Comparison of ENCODE assay signal across 8 cellular contexts in the genomic region with DNA sequence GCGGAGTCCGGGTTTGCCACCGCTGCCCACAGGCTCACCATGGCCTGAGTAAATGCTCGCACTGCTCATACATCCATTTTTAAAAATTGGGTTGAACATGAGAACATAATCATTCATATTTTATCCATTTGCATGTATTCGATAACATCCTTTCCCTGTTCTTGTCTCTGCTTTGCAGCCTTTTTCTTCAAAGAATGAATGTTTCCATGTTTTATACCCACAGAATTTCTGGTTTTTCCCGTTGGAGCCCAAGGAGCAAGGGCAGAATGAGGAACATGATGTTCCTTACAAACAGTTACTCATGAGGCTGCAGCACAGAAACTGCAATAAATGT.
DNase-seq lines count a peak whose midpoint lies in the region; ATAC-seq and TF ChIP-seq lines count a peak whose summit lies in the region.

No MANE protein-coding gene starts in this region.

- no peak overlapping the region for H2BK12ac ChIP-seq in mesenchymal stem cell (ENCODE audit: low read length in 2 of 2)

- no peak overlapping the region for H3K23ac ChIP-seq in mesenchymal stem cell (ENCODE audit: low read length in 2 of 2)

- H3K4me1 Mint-ChIP-seq in stimulated activated naive CD8-positive, alpha-beta T cell treated with anti-CD3 and anti-CD28 coated beads, Interleukin-15, Interleukin-2, amounts not matched to agents 100 ng/mL and 50 ng/mL, for 24 hours (ENCODE audit: low read depth), result peaks cover 4% of the 10 kb centered on the region
- peaks cover 17% of the 10 kb centered on the region for H3K4me1 Mint-ChIP-seq in stimulated activated naive CD8-positive, alpha-beta T cell treated with anti-CD3 and anti-CD28 coated beads, Interleukin-15, amount 100 ng/mL, for 72 hours
- peaks cover 16% of the 10 kb centered on the region for H3K4me1 Mint-ChIP-seq in activated B cell treated with CpG ODN at 0.5 μM for 24 hours
- H3K4me1 Mint-ChIP-seq in activated CD8-positive, alpha-beta memory T cell treated with anti-CD3 and anti-CD28 coated beads, Interleukin-2, amount 10 ng/mL, durations not matched to agents 7 days and 5 days, result peaks cover 4% of the 10 kb centered on the region

- H3K27ac ChIP-seq in mesenchymal stem cell (ENCODE audit: low read length, poor library complexity, severe bottlenecking) (no peak overlapping the region), vagina (no peak overlapping the region), sigmoid colon (no peak overlapping the region)

- peaks cover 24% of the 10 kb centered on the region for H3K27me3 Mint-ChIP-seq in stimulated activated naive CD8-positive, alpha-beta T cell treated with anti-CD3 and anti-CD28 coated beads, Interleukin-15, Interleukin-2, amounts not matched to agents 100 ng/mL and 50 ng/mL, for 24 hours
- H3K27me3 Mint-ChIP-seq in stimulated activated naive CD8-positive, alpha-beta T cell treated with anti-CD3 and anti-CD28 coated beads, Interleukin-15, amount 100 ng/mL, for 72 hours, result peaks cover 63% of the 10 kb centered on the region
- H3K27me3 Mint-ChIP-seq in activated B cell treated with CpG ODN at 0.5 μM for 24 hours, result peaks cover 12% of the 10 kb centered on the region
- peaks cover 33% of the 10 kb centered on the region for H3K27me3 Mint-ChIP-seq in activated CD8-positive, alpha-beta memory T cell treated with anti-CD3 and anti-CD28 coated beads, Interleukin-2, amount 10 ng/mL, durations not matched to agents 7 days and 5 days

- H3K27ac Mint-ChIP-seq in stimulated activated naive CD8-positive, alpha-beta T cell treated with anti-CD3 and anti-CD28 coated beads, Interleukin-15, Interleukin-2, amounts not matched to agents 100 ng/mL and 50 ng/mL, for 24 hours, result no peak overlapping the region
- no peak overlapping the region for H3K27ac Mint-ChIP-seq in stimulated activated naive CD8-positive, alpha-beta T cell treated with anti-CD3 and anti-CD28 coated beads, Interleukin-15, amount 100 ng/mL, for 72 hours
- H3K27ac Mint-ChIP-seq in activated B cell treated with CpG ODN at 0.5 μM for 24 hours, result no peak overlapping the region
- no peak overlapping the region for H3K27ac Mint-ChIP-seq in activated CD8-positive, alpha-beta memory T cell treated with anti-CD3 and anti-CD28 coated beads, Interleukin-2, amount 10 ng/mL, durations not matched to agents 7 days and 5 days

- H2BK120ac ChIP-seq in mesenchymal stem cell (ENCODE audit: low read depth, low read length), result no peak overlapping the region

- H3K9me3 Mint-ChIP-seq in stimulated activated naive CD8-positive, alpha-beta T cell treated with anti-CD3 and anti-CD28 coated beads, Interleukin-15, Interleukin-2, amounts not matched to agents 100 ng/mL and 50 ng/mL, for 24 hours, result no peaks in the 10 kb centered on the region
- H3K9me3 Mint-ChIP-seq in stimulated activated naive CD8-positive, alpha-beta T cell treated with anti-CD3 and anti-CD28 coated beads, Interleukin-15, amount 100 ng/mL, for 72 hours, result no peaks in the 10 kb centered on the region
- no peaks in the 10 kb centered on the region for H3K9me3 Mint-ChIP-seq in activated B cell treated with CpG ODN at 0.5 μM for 24 hours
- no peaks in the 10 kb centered on the region for H3K9me3 Mint-ChIP-seq in activated CD8-positive, alpha-beta memory T cell treated with anti-CD3 and anti-CD28 coated beads, Interleukin-2, amount 10 ng/mL, durations not matched to agents 7 days and 5 days (ENCODE audit: low read depth)

- WGBS in mesenchymal stem cell, result 30% methylated on average over 3 of the region's 6 CpGs
- 1 to 3% methylated on average over 6 of the region's 6 CpGs for WGBS in sigmoid colon, 2 donors

- H2BK5ac ChIP-seq in mesenchymal stem cell (ENCODE audit: low read depth, low read length, poor library complexity, severe bottlenecking), result no peak overlapping the region

- no peak overlapping the region for H2BK15ac ChIP-seq in mesenchymal stem cell (ENCODE audit: low read depth, poor library complexity, severe bottlenecking)

- no peak overlapping the region for H4K91ac ChIP-seq in mesenchymal stem cell (ENCODE audit: low read length)

- H3K4me3 ChIP-seq in mesenchymal stem cell (ENCODE audit: insufficient read depth in 1 of 2, low read depth in 1 of 2, low read length in 2 of 2) (no peak overlapping the region), vagina (peak overlapping the region; percentile 40 to 41), sigmoid colon (peak overlapping the region in 1 of 4 donors; percentile 38)

- no peak overlapping the region for H2AK5ac ChIP-seq in mesenchymal stem cell (ENCODE audit: low read length, severe bottlenecking)

- no peak for TF ChIP-seq POLR2A in vagina (IDR thresholded peaks at IDR 0.05)
- TF ChIP-seq POLR2A in sigmoid colon (IDR thresholded peaks at IDR 0.05), result no peak

- H3K18ac ChIP-seq in mesenchymal stem cell (ENCODE audit: low read depth in 1 of 2, low read length in 2 of 2), result no peak overlapping the region

- no peak for TF ChIP-seq EP300 in sigmoid colon (IDR thresholded peaks at IDR 0.05)

- H3K14ac ChIP-seq in mesenchymal stem cell (ENCODE audit: low read length in 2 of 2), result no peak overlapping the region

- CTCF ChIA-PET in activated B cell treated with CpG ODN at 0.5 μM for 24 hours (lab: Charles Lee), result interaction anchor here (1.2 to 4.0 kb wide), 7 partner anchors 9 to 520 kb away, joined by 4 to 42 read pairs (median 18); a partner anchor contains a TSS
- CTCF ChIA-PET in activated CD8-positive, alpha-beta memory T cell treated with anti-CD3 and anti-CD28 coated beads, Interleukin-2, amount 10 ng/mL, durations not matched to agents 7 days and 5 days (lab: Charles Lee), result interaction anchor here (0.8 to 3.4 kb wide), 10 partner anchors 8 to 520 kb away, joined by 3 to 53 read pairs (median 10); a partner anchor contains a TSS

- peak overlapping the region; percentile 9 for H3K9ac ChIP-seq in mesenchymal stem cell (ENCODE audit: low read length)

- POLR2A ChIA-PET in activated B cell treated with CpG ODN at 0.5 μM for 24 hours (lab: Charles Lee), result interaction anchor here (2.0 kb wide), 1 partner anchor 8 kb away, joined by 12 read pairs; no protein-coding TSS in a partner anchor

- no peak for DNase-seq in stimulated activated naive CD8-positive, alpha-beta T cell treated with anti-CD3 and anti-CD28 coated beads, Interleukin-15, amount 100 ng/mL, for 72 hours
- DNase-seq in activated B cell treated with CpG ODN at 0.5 μM for 24 hours, result no peak
- no peak for DNase-seq in mesenchymal stem cell
- DNase-seq in vagina (ENCODE audit: extremely low spot score in 2 of 2), result no peak
- no peak for DNase-seq in sigmoid colon
- DNase-seq in activated CD8-positive, alpha-beta memory T cell treated with anti-CD3 and anti-CD28 coated beads, Interleukin-2, amount 10 ng/mL, durations not matched to agents 7 days and 5 days, result no peak

- H3K27me3 ChIP-seq in mesenchymal stem cell (ENCODE audit: control insufficient read depth in 1 of 2, insufficient read depth in 1 of 2, low read length in 2 of 2) (no peaks in the 10 kb centered on the region), vagina (no peaks in the 10 kb centered on the region), sigmoid colon (peaks cover 0 to 10% (median 0%) of the 10 kb centered on the region in 3 donors)

- H2AFZ ChIP-seq in mesenchymal stem cell (ENCODE audit: low read depth, low read length), result no peak overlapping the region

- no peaks in the 10 kb centered on the region for H3K9me3 ChIP-seq in mesenchymal stem cell (ENCODE audit: control insufficient read depth, low read length)
- H3K9me3 ChIP-seq in vagina, result no peaks in the 10 kb centered on the region
- no peaks in the 10 kb centered on the region for H3K9me3 ChIP-seq in sigmoid colon

- H3K79me1 ChIP-seq in mesenchymal stem cell (replicated peaks; ENCODE audit: low read length, poor library complexity, severe bottlenecking), result peaks cover under 1% of the 10 kb centered on the region

- H3K36me3 Mint-ChIP-seq in stimulated activated naive CD8-positive, alpha-beta T cell treated with anti-CD3 and anti-CD28 coated beads, Interleukin-15, Interleukin-2, amounts not matched to agents 100 ng/mL and 50 ng/mL, for 24 hours (ENCODE audit: low read depth), result no peaks in the 10 kb centered on the region
- no peaks in the 10 kb centered on the region for H3K36me3 Mint-ChIP-seq in activated B cell treated with CpG ODN at 0.5 μM for 24 hours (ENCODE audit: low read depth)
- H3K36me3 Mint-ChIP-seq in activated CD8-positive, alpha-beta memory T cell treated with anti-CD3 and anti-CD28 coated beads, Interleukin-2, amount 10 ng/mL, durations not matched to agents 7 days and 5 days, result no peaks in the 10 kb centered on the region

- no peak for TF ChIP-seq CTCF in activated B cell treated with CpG ODN at 0.5 μM for 24 hours (IDR thresholded peaks at IDR 0.05)
- peak in 1 of 3 experiments; percentile 8 for TF ChIP-seq CTCF in vagina (IDR thresholded peaks at IDR 0.05)
- TF ChIP-seq CTCF in sigmoid colon (IDR thresholded peaks at IDR 0.05), result peak in 1 of 4 experiments; percentile 33

- H4K8ac ChIP-seq in mesenchymal stem cell (ENCODE audit: low read length), result no peak overlapping the region

- H3K4me1 ChIP-seq in mesenchymal stem cell (ENCODE audit: control insufficient read depth, insufficient read depth, low read depth, low read length), result peaks cover 25% of the 10 kb centered on the region
- peaks cover 31% of the 10 kb centered on the region for H3K4me1 ChIP-seq in vagina
- H3K4me1 ChIP-seq in sigmoid colon, result peaks cover 0 to 29% (median 22%) of the 10 kb centered on the region in 4 donors

- H3K4ac ChIP-seq in mesenchymal stem cell (ENCODE audit: low read depth in 1 of 2, low read length in 2 of 2), result no peak overlapping the region

- no peak for ATAC-seq in stimulated activated naive CD8-positive, alpha-beta T cell treated with anti-CD3 and anti-CD28 coated beads, Interleukin-15, amount 100 ng/mL, for 72 hours
- ATAC-seq in activated B cell treated with CpG ODN at 0.5 μM for 24 hours (ENCODE audit: low read depth) (no peak), HG02610 (IDR thresholded peaks at IDR 0.05; ENCODE audit: unreplicated experiment) (no peak)
- ATAC-seq in activated CD8-positive, alpha-beta memory T cell treated with anti-CD3 and anti-CD28 coated beads, Interleukin-2, amount 10 ng/mL, durations not matched to agents 7 days and 5 days, result no peak

- H3K36me3 ChIP-seq in mesenchymal stem cell (ENCODE audit: control insufficient read depth in 1 of 2, insufficient read depth in 2 of 2, low read depth in 1 of 2, low read length in 2 of 2) (no peaks in the 10 kb centered on the region), vagina (no peaks in the 10 kb centered on the region), sigmoid colon (no peaks in the 10 kb centered on the region)

- intact Hi-C loops in activated B cell treated with CpG ODN at 0.5 μM for 24 hours (cut with micrococcal nuclease) (loop anchor here (1.0 to 5.0 kb wide), 4 partner anchors 87 to 473 kb away; a partner anchor contains a TSS), vagina (cut with DNase I) (loop anchor here (10.0 kb wide), 1 partner anchor 131 kb away; no protein-coding TSS in a partner anchor), sigmoid colon (cut with DNase I) (loop anchor here (2.0 kb wide), 1 partner anchor 127 kb away; no protein-coding TSS in a partner anchor)

- H3K4me3 Mint-ChIP-seq in stimulated activated naive CD8-positive, alpha-beta T cell treated with anti-CD3 and anti-CD28 coated beads, Interleukin-15, Interleukin-2, amounts not matched to agents 100 ng/mL and 50 ng/mL, for 24 hours, result peak overlapping the region; percentile 48
- H3K4me3 Mint-ChIP-seq in stimulated activated naive CD8-positive, alpha-beta T cell treated with anti-CD3 and anti-CD28 coated beads, Interleukin-15, amount 100 ng/mL, for 72 hours, result peak overlapping the region in 1 of 2 donors; percentile 49
- peak overlapping the region; percentile 64 for H3K4me3 Mint-ChIP-seq in activated B cell treated with CpG ODN at 0.5 μM for 24 hours
- no peak overlapping the region for H3K4me3 Mint-ChIP-seq in activated CD8-positive, alpha-beta memory T cell treated with anti-CD3 and anti-CD28 coated beads, Interleukin-2, amount 10 ng/mL, durations not matched to agents 7 days and 5 days

- H3K4me2 ChIP-seq in mesenchymal stem cell (ENCODE audit: low read length, poor library complexity, severe bottlenecking), result peak overlapping the region; percentile 69

Comparison
In these comparisons a context has a peak if more than half of its experiments do, and no peak if none do; other contexts are left out.
1. H3K4me3 ChIP-seq: peak in vagina (2 of 2); none in mesenchymal stem cell (0 of 2).